18 cellular contexts compared by ENCODE assay signal in genomic region chr10:114953047-114953446, GRCh38. TPM values are rescaled to one million over a fixed set of nuclear protein-coding genes. Genes with fewer than 3 reads are reported as not detected.
A peak's percentile ranks its signal among the peaks of the same experiment; 100 is the strongest.
DNase-seq lines count a peak whose midpoint lies in the region; ATAC-seq lines count a peak whose summit lies in the region.
"Had no signal": no experiment of that assay in that cellular context is flagged by ENCODE, and none has a peak within 500 bp of the region (broad histone marks: within the 10 kb centered on the region; RNA-seq: fewer than 3 reads in every experiment).

No MANE protein-coding gene starts in this region.

- no peak overlapping the region for H3K4me3 Mint-ChIP-seq in stimulated activated naive B cell treated with anti-CD40 and anti-IgM and Interleukin-4, amounts not matched to agents 10 μg/mL and 1 μg/mL and 100 μg/mL, for 72 hours
- H3K4me3 Mint-ChIP-seq: activated naive CD8-positive, alpha-beta T cell treated with anti-CD3 and anti-CD28 coated beads, Interleukin-2, amount 10 ng/mL, durations not matched to agents 7 days and 5 days; CD4-positive, CD25-positive, alpha-beta regulatory T cell; stimulated activated naive CD8-positive, alpha-beta T cell treated with anti-CD3 and anti-CD28 coated beads, Interleukin-15, amount 100 ng/mL, for 72 hours; WTC11 had no signal

- no peak overlapping the region for H3K27ac Mint-ChIP-seq in stimulated activated naive B cell treated with anti-CD40 and anti-IgM and Interleukin-4, amounts not matched to agents 10 μg/mL and 1 μg/mL and 100 μg/mL, for 72 hours
- H3K27ac Mint-ChIP-seq: activated naive CD8-positive, alpha-beta T cell treated with anti-CD3 and anti-CD28 coated beads, Interleukin-2, amount 10 ng/mL, durations not matched to agents 7 days and 5 days; CD4-positive, CD25-positive, alpha-beta regulatory T cell; stimulated activated naive CD8-positive, alpha-beta T cell treated with anti-CD3 and anti-CD28 coated beads, Interleukin-15, amount 100 ng/mL, for 72 hours; WTC11 had no signal

- no peaks in the 10 kb centered on the region for H3K9me3 Mint-ChIP-seq in stimulated activated naive B cell treated with anti-CD40 and anti-IgM and Interleukin-4, amounts not matched to agents 10 μg/mL and 1 μg/mL and 100 μg/mL, for 72 hours
- H3K9me3 Mint-ChIP-seq: activated naive CD8-positive, alpha-beta T cell treated with anti-CD3 and anti-CD28 coated beads, Interleukin-2, amount 10 ng/mL, durations not matched to agents 7 days and 5 days; CD4-positive, CD25-positive, alpha-beta regulatory T cell; stimulated activated naive CD8-positive, alpha-beta T cell treated with anti-CD3 and anti-CD28 coated beads, Interleukin-15, amount 100 ng/mL, for 72 hours; WTC11 had no signal

- no peaks in the 10 kb centered on the region for H3K27me3 Mint-ChIP-seq in stimulated activated naive B cell treated with anti-CD40 and anti-IgM and Interleukin-4, amounts not matched to agents 10 μg/mL and 1 μg/mL and 100 μg/mL, for 72 hours
- H3K27me3 Mint-ChIP-seq: activated naive CD8-positive, alpha-beta T cell treated with anti-CD3 and anti-CD28 coated beads, Interleukin-2, amount 10 ng/mL, durations not matched to agents 7 days and 5 days; CD4-positive, CD25-positive, alpha-beta regulatory T cell; stimulated activated naive CD8-positive, alpha-beta T cell treated with anti-CD3 and anti-CD28 coated beads, Interleukin-15, amount 100 ng/mL, for 72 hours had no signal

- no peak for DNase-seq in stimulated activated naive B cell treated with anti-CD40 and anti-IgM and Interleukin-4, amounts not matched to agents 10 μg/mL and 1 μg/mL and 100 μg/mL, for 72 hours
- DNase-seq in SHP77 (lab: John Stamatoyannopoulos, UW) (no peak), OCI-M2 (lab: John Stamatoyannopoulos, UW; ENCODE audit: unreplicated experiment) (no peak), G401 (ENCODE audit: low spot score) (no peak)
- DNase-seq: activated naive CD8-positive, alpha-beta T cell treated with anti-CD3 and anti-CD28 coated beads, Interleukin-2, amount 10 ng/mL, durations not matched to agents 7 days and 5 days; CD4-positive, CD25-positive, alpha-beta regulatory T cell; cerebellar nuclear complex; H7; midbrain; NCI-H1417; PC-3; stimulated activated naive CD8-positive, alpha-beta T cell treated with anti-CD3 and anti-CD28 coated beads, Interleukin-15, amount 100 ng/mL, for 72 hours; SW 1271 had no signal

- H3K4me1 Mint-ChIP-seq in stimulated activated naive B cell treated with anti-CD40 and anti-IgM and Interleukin-4, amounts not matched to agents 10 μg/mL and 1 μg/mL and 100 μg/mL, for 72 hours: peaks cover 18 to 33% of the 10 kb centered on the region in 2 donors

- ATAC-seq in GM18870 (IDR thresholded peaks at IDR 0.05; ENCODE audit: unreplicated experiment) (peak; percentile 66), GM21619 (IDR thresholded peaks at IDR 0.05; ENCODE audit: unreplicated experiment) (peak; percentile 59), HG03280 (IDR thresholded peaks at IDR 0.05; ENCODE audit: unreplicated experiment) (peak; percentile 54)
- ATAC-seq in stimulated activated naive B cell treated with anti-CD40 and anti-IgM and Interleukin-4, amounts not matched to agents 10 μg/mL and 1 μg/mL and 100 μg/mL, for 72 hours (replicated peaks): peak; percentile 84 to 85
- ATAC-seq: gastroesophageal sphincter; PC-3; stimulated activated naive CD8-positive, alpha-beta T cell treated with anti-CD3 and anti-CD28 coated beads, Interleukin-15, amount 100 ng/mL, for 72 hours had no signal

- H3K36me3 Mint-ChIP-seq in stimulated activated naive B cell treated with anti-CD40 and anti-IgM and Interleukin-4, amounts not matched to agents 10 μg/mL and 1 μg/mL and 100 μg/mL, for 72 hours: peaks cover 31 to 52% of the 10 kb centered on the region in 2 donors

- in situ Hi-C loops in G401 (cut with HindIII; ENCODE audit: low sequenced_read_pairs): no loop called here

RNA-seq across cellular contexts. Expression of gene TRUB1, which starts 15.1 kb away (rescaled TPM):
- 40.1 and 63.8 TPM in 2 replicates for total RNA-seq in G401 (2014; rRNA removed; shearing (Covaris generic))
